Comparison of ENCODE assay signal across 28 cellular contexts in genomic region chr1:80520949-80521348, GRCh38.
"Had no signal": no experiment of that assay in that cellular context is flagged by ENCODE, and none has a peak within 500 bp of the region (broad histone marks: within the 10 kb centered on the region; RNA-seq: fewer than 3 reads in every experiment).

No MANE protein-coding gene starts in this region.

- DNase-seq: colonic mucosa; cortex of kidney; dermis blood vessel endothelial cell; dorsolateral prefrontal cortex; effector CD4-positive, alpha-beta T cell; effector CD8-positive, alpha-beta T cell; effector memory CD4-positive, alpha-beta T cell; effector memory CD8-positive, alpha-beta T cell; endodermal cell; erythroblast; esophagus squamous epithelium; foreskin fibroblast; foreskin keratinocyte; foreskin melanocyte; gastrocnemius medialis; glutamatergic neuron; head of caudate nucleus; heart left ventricle; heart right ventricle had no signal

- ATAC-seq: effector memory CD8-positive, alpha-beta T cell; esophagus mucosa; foreskin keratinocyte; gastrocnemius medialis; gastroesophageal sphincter; heart left ventricle; heart right ventricle had no signal

- H3K27ac ChIP-seq: colonic mucosa, coronary artery, dorsolateral prefrontal cortex, epithelial cell of prostate, esophagus muscularis mucosa, esophagus squamous epithelium, foreskin keratinocyte, gastrocnemius medialis, gastroesophageal sphincter, heart left ventricle, heart right ventricle had no signal

- H3K4me1 ChIP-seq: colonic mucosa, esophagus muscularis mucosa, esophagus squamous epithelium, foreskin keratinocyte, gastrocnemius medialis, gastroesophageal sphincter, heart left ventricle, heart right ventricle had no signal

- FAIRE-seq: colon, endometrium, endothelial cell of umbilical vein, frontal cortex had no signal

- H3K27me3 ChIP-seq: colonic mucosa, dorsolateral prefrontal cortex, esophagus muscularis mucosa, esophagus squamous epithelium, foreskin keratinocyte, gastrocnemius medialis, gastroesophageal sphincter, heart left ventricle, heart right ventricle had no signal

- H3K4me3 ChIP-seq: colonic mucosa, coronary artery, dorsolateral prefrontal cortex, esophagus muscularis mucosa, esophagus squamous epithelium, gastrocnemius medialis, gastroesophageal sphincter, heart left ventricle, heart right ventricle had no signal

- H3K36me3 ChIP-seq: colonic mucosa, esophagus muscularis mucosa, esophagus squamous epithelium, gastrocnemius medialis, gastroesophageal sphincter, heart left ventricle, heart right ventricle had no signal

- H3K9me3 ChIP-seq: colonic mucosa, esophagus muscularis mucosa, esophagus squamous epithelium, gastrocnemius medialis, gastroesophageal sphincter, heart right ventricle had no signal
